28 cellular contexts compared by ENCODE assay signal in genomic region chr4:40323866-40324265, GRCh38. TPM values are rescaled to one million over a fixed set of nuclear protein-coding genes. Genes with fewer than 3 reads are reported as not detected.
DNase-seq lines count a peak whose midpoint lies in the region; ATAC-seq, FAIRE-seq and TF ChIP-seq lines count a peak whose summit lies in the region.
"Had no signal": no experiment of that assay in that cellular context is flagged by ENCODE, and none has a peak within 500 bp of the region (broad histone marks: within the 10 kb centered on the region; RNA-seq: fewer than 3 reads in every experiment).

No MANE protein-coding gene starts in this region.

- H3K4me2 ChIP-seq in SK-N-SH, result no peak overlapping the region

- H3F3A ChIP-seq in SK-N-SH (replicated peaks; ENCODE audit: insufficient read depth), result peaks cover 4% of the 10 kb centered on the region

- FAIRE-seq in pancreas (lab: Jason Lieb, UNC), result no peak
- FAIRE-seq: A204.1, endothelial cell of umbilical vein had no signal

- WGBS in SK-N-SH (ENCODE audit: low lambda C conversion rate), result 57% methylated on average over 2 of the region's 2 CpGs
- WGBS in pancreas, 2 donors, result 90% methylated on average over 2 of the region's 2 CpGs

- H3K36me3 ChIP-seq in SK-N-SH (replicated peaks in 1 of 2; ENCODE audit: control insufficient read depth in 1 of 2, insufficient read depth in 2 of 2, low read length in 1 of 2) (no peaks in the 10 kb centered on the region), H7 (replicated peaks; ENCODE audit: control insufficient read depth, insufficient read depth, low read length) (no peaks in the 10 kb centered on the region), pancreas (no peaks in the 10 kb centered on the region)
- H3K36me3 ChIP-seq: heart left ventricle, neutrophil had no signal

- DNase-seq in SK-N-SH (no peak), H7 (peak; percentile 37), amniotic epithelial cell (ENCODE audit: low read depth) (peak; percentile 54), pancreas (no peak), DMS79 treated with DMSO at 0.1 percent for 48 hours (lab: John Stamatoyannopoulos, UW) (no peak)
- DNase-seq in stimulated activated CD8-positive, alpha-beta memory T cell treated with anti-CD3 and anti-CD28 coated beads, Interleukin-4, amount 100 ng/mL, for 48 hours, result peak; percentile 21
- DNase-seq: activated CD4-positive, alpha-beta memory T cell treated with anti-CD3 and anti-CD28 coated beads, Interleukin-2, amount 10 ng/mL, durations not matched to agents 7 days and 5 days; activated naive CD4-positive, alpha-beta T cell treated with anti-CD3 and anti-CD28 coated beads for 36 hours; activated T-cell treated with anti-CD3 and anti-CD28 coated beads, Interleukin-2, amount 50 U/mL, for 4 hours; aorta; central memory CD4-positive, alpha-beta T cell; heart left ventricle; left colon; NCI-H2107; OCI-M1; psoas muscle; SHP77; trophoblast cell had no signal

- no peak for ATAC-seq in SK-N-SH treated with all-trans-retinoic acid at 6 μM for 48 hours
- no peak for ATAC-seq in GM19324 (IDR thresholded peaks at IDR 0.05; ENCODE audit: low FRiP score, unreplicated experiment)
- ATAC-seq in pancreas, result no peak
- ATAC-seq: activated T-cell treated with anti-CD3 and anti-CD28 coated beads, Interleukin-2, amount 50 U/mL, for 4 hours; heart left ventricle; left colon; psoas muscle had no signal

- H3K4me3 ChIP-seq in SK-N-SH (ENCODE audit: low read depth in 2 of 2, low read length in 1 of 2) (no peak overlapping the region), H7 (ENCODE audit: insufficient read depth, low read depth, low read length) (no peak overlapping the region), pancreas (no peak overlapping the region)
- H3K4me3 ChIP-seq: heart left ventricle, psoas muscle had no signal

- TF ChIP-seq CTCF in SK-N-SH (IDR thresholded peaks at IDR 0.05), result no peak
- TF ChIP-seq CTCF in pancreas (IDR thresholded peaks at IDR 0.05), result no peak

- H3K9me2 ChIP-seq in SK-N-SH, result no peaks in the 10 kb centered on the region

- no peak overlapping the region for H3K9ac ChIP-seq in SK-N-SH

- H3K27me3 ChIP-seq in SK-N-SH (ENCODE audit: insufficient read depth) (no peaks in the 10 kb centered on the region), H7 (ENCODE audit: control insufficient read depth, insufficient read depth, low read length) (no peaks in the 10 kb centered on the region), pancreas (no peaks in the 10 kb centered on the region)
- H3K27me3 ChIP-seq: heart left ventricle, neutrophil had no signal

- intact Hi-C loops in pancreas (cut with DNase I), result no loop called here

- H2AFZ ChIP-seq in SK-N-SH (ENCODE audit: low read depth), result peak overlapping the region; percentile 52; the same call in 1 of the 2 replicates

- no peak for TF ChIP-seq RAD21 in SK-N-SH (IDR thresholded peaks at IDR 0.05; ENCODE audit: low read length)

- H3K79me2 ChIP-seq in SK-N-SH (ENCODE audit: insufficient read depth), result no peaks in the 10 kb centered on the region

- H3K4me1 ChIP-seq in SK-N-SH (ENCODE audit: control insufficient read depth in 1 of 2, insufficient read depth in 2 of 2, low read depth in 1 of 2, low read length in 1 of 2) (peaks cover 13% of the 10 kb centered on the region in 2 experiments; a peak in 3 of 4 replicates), pancreas (peaks cover 0 to 5% (median 4%) of the 10 kb centered on the region in 3 donors)
- H3K4me1 ChIP-seq: heart left ventricle, psoas muscle had no signal

- H3K9me3 ChIP-seq in SK-N-SH (no peaks in the 10 kb centered on the region), pancreas (no peaks in the 10 kb centered on the region)
- H3K9me3 ChIP-seq: heart left ventricle, neutrophil, psoas muscle had no signal

- TF ChIP-seq EP300 in SK-N-SH (IDR thresholded peaks at IDR 0.05; ENCODE audit: borderline replicate concordance in 1 of 2, low read depth in 1 of 2, low read length in 1 of 2), result no peak

- CTCF ChIA-PET in SK-N-SH (lab: Yijun Ruan, JAX), result interaction anchor here (0.6 to 1.6 kb wide), 5 partner anchors 14 to 268 kb away, joined by 3 to 5 read pairs (median 4); partner anchors contain the start of gene N4BP2

- POLR2A ChIA-PET in SK-N-SH (lab: Yijun Ruan, JAX), result no interaction called here

- H3K27ac ChIP-seq in SK-N-SH (ENCODE audit: low read depth in 2 of 2, low read length in 1 of 2) (no peak overlapping the region; a peak in 1 of 4 replicates), pancreas (no peak overlapping the region)
- H3K27ac ChIP-seq: heart left ventricle, neutrophil, psoas muscle had no signal

- H4K20me1 ChIP-seq in SK-N-SH (ENCODE audit: insufficient read depth), result no peaks in the 10 kb centered on the region

TF ChIP-seq in SK-N-SH, 30 proteins besides CTCF, POLR2A, EP300 and RAD21:
- TF ChIP-seq GABPA (IDR thresholded peaks at IDR 0.05; ENCODE audit: low read depth) (no peak), MXI1 (IDR thresholded peaks at IDR 0.05; ENCODE audit: low read depth, low read length) (no peak), TAF1 (IDR thresholded peaks at IDR 0.05; ENCODE audit: borderline replicate concordance, low read depth, low read length) (no peak), USF1 (IDR thresholded peaks at IDR 0.05; ENCODE audit: borderline replicate concordance, low read depth) (no peak), YY1 (IDR thresholded peaks at IDR 0.05; ENCODE audit: low read depth) (no peak), FOSL2 (IDR thresholded peaks at IDR 0.05; ENCODE audit: borderline replicate concordance, low read depth) (peak; percentile 29; the same call in 1 of the 2 replicates)

TF ChIP-seq in SK-N-SH treated with all-trans-retinoic acid at 6 μM for 48 hours, 23 proteins besides CTCF, POLR2A, EP300 and RAD21 (continues in another document):
- TF ChIP-seq PATZ1 (CRISPR knock-in tag; IDR thresholded peaks at IDR 0.05; ENCODE audit: borderline replicate concordance) (no peak), ZNF70 (CRISPR knock-in tag; IDR thresholded peaks at IDR 0.05) (no peak), CSRNP3 (CRISPR knock-in tag; IDR thresholded peaks at IDR 0.05) (no peak), ESRRG (CRISPR knock-in tag; IDR thresholded peaks at IDR 0.05) (no peak), ARNTL (CRISPR knock-in tag; IDR thresholded peaks at IDR 0.05; ENCODE audit: borderline replicate concordance, low read depth) (no peak), SNAI2 (CRISPR knock-in tag; IDR thresholded peaks at IDR 0.05) (no peak), ZC3H10 (CRISPR knock-in tag; IDR thresholded peaks at IDR 0.05) (no peak)
- TF ChIP-seq, protein P1, sequence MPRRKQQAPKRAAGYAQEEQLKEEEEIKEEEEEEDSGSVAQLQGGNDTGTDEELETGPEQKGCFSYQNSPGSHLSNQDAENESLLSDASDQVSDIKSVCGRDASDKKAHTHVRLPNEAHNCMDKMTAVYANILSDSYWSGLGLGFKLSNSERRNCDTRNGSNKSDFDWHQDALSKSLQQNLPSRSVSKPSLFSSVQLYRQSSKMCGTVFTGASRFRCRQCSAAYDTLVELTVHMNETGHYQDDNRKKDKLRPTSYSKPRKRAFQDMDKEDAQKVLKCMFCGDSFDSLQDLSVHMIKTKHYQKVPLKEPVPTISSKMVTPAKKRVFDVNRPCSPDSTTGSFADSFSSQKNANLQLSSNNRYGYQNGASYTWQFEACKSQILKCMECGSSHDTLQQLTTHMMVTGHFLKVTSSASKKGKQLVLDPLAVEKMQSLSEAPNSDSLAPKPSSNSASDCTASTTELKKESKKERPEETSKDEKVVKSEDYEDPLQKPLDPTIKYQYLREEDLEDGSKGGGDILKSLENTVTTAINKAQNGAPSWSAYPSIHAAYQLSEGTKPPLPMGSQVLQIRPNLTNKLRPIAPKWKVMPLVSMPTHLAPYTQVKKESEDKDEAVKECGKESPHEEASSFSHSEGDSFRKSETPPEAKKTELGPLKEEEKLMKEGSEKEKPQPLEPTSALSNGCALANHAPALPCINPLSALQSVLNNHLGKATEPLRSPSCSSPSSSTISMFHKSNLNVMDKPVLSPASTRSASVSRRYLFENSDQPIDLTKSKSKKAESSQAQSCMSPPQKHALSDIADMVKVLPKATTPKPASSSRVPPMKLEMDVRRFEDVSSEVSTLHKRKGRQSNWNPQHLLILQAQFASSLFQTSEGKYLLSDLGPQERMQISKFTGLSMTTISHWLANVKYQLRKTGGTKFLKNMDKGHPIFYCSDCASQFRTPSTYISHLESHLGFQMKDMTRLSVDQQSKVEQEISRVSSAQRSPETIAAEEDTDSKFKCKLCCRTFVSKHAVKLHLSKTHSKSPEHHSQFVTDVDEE (CRISPR knock-in tag; IDR thresholded peaks at IDR 0.05), result no peak

RNA-seq across cellular contexts. Expression of gene CHRNA9, which starts 11.3 kb away (rescaled TPM):
- polyA plus RNA-seq in SK-N-SH (2012; rRNA removed) (0.05 and 0.26 TPM in 2 replicates), pancreas (not detected)
- polyA plus RNA-seq in SK-N-SH (2012; cell fraction: cytosol; rRNA removed), result 0.14 and 0.15 TPM in 2 replicates
- 0.05 and 0.07 TPM in 2 replicates for polyA plus RNA-seq in SK-N-SH (2012; cell fraction: nucleus; rRNA removed)
- total RNA-seq in H7 (2014; rRNA removed; shearing (Covaris generic)), result 1.6 and 2.8 TPM in 2 replicates
- total RNA-seq in pancreas, result not detected
- total RNA-seq: activated CD4-positive, alpha-beta memory T cell treated with anti-CD3 and anti-CD28 coated beads, Interleukin-2, amount 10 ng/mL, durations not matched to agents 7 days and 5 days; activated naive CD4-positive, alpha-beta T cell treated with anti-CD3 and anti-CD28 coated beads for 36 hours; activated T-cell treated with anti-CD3 and anti-CD28 coated beads, Interleukin-2, amount 50 U/mL, for 4 hours; aorta; B cell; dermis microvascular lymphatic vessel endothelial cell; endothelial cell of umbilical vein; heart left ventricle; left colon; myocyte; NCI-H460; psoas muscle had no signal
- polyA plus RNA-seq: aorta, endothelial cell of umbilical vein, heart left ventricle, IgD-negative memory B cell had no signal

Comparison
In these comparisons a context has a peak if more than half of its experiments do, and no peak if none do; other contexts are left out.
1. DNase-seq: peak in H7 (single experiment), amniotic epithelial cell (single experiment) and stimulated activated CD8-positive, alpha-beta memory T cell treated with anti-CD3 and anti-CD28 coated beads, Interleukin-4, amount 100 ng/mL, for 48 hours (single experiment); none in SK-N-SH (single experiment), pancreas (0 of 6) and DMS79 treated with DMSO at 0.1 percent for 48 hours (single experiment).